Comparison of ENCODE assay signal across 21 cellular contexts in genomic region chr2:37782155-37782673, GRCh38.
DNase-seq lines count a peak whose midpoint lies in the region; ATAC-seq and TF ChIP-seq lines count a peak whose summit lies in the region.
"Had no signal": no experiment of that assay in that cellular context is flagged by ENCODE, and none has a peak within 500 bp of the region (broad histone marks: within the 10 kb centered on the region; RNA-seq: fewer than 3 reads in every experiment).

No MANE protein-coding gene starts in this region.

- H3K27me3 ChIP-seq in colonic mucosa: no peaks in the 10 kb centered on the region
- no peaks in the 10 kb centered on the region for H3K27me3 ChIP-seq in psoas muscle (ENCODE audit: insufficient read depth in 3 of 3, low read length in 2 of 3)
- H3K27me3 ChIP-seq in uterus: no peaks in the 10 kb centered on the region
- H3K27me3 ChIP-seq in testis: no peaks in the 10 kb centered on the region
- H3K27me3 ChIP-seq: BLaER1, breast epithelium, heart left ventricle, upper lobe of right lung had no signal

- peak in 1 of 4 donors; percentile 19 for ATAC-seq in psoas muscle
- ATAC-seq in natural killer cell: no peak
- ATAC-seq: activated CD4-positive, CD25-positive, alpha-beta regulatory T cell treated with anti-CD3 and anti-CD28 coated beads, Interleukin-2, amount 50 U/mL, for 24 hours; activated CD8-positive, alpha-beta T cell treated with anti-CD3 and anti-CD28 coated beads, Interleukin-2, amount 10 ng/mL, durations not matched to agents 7 days and 5 days had no signal

- peaks cover 0 to 2% of the 10 kb centered on the region in 2 donors for H3K27me3 Mint-ChIP-seq in natural killer cell (ENCODE audit: low read depth in 2 of 2)
- H3K27me3 Mint-ChIP-seq: stimulated activated naive CD8-positive, alpha-beta T cell treated with anti-CD3 and anti-CD28 coated beads, Interleukin-15, Interleukin-2, amounts not matched to agents 100 ng/mL and 50 ng/mL, for 24 hours had no signal

- no peak overlapping the region for H3K27ac Mint-ChIP-seq in natural killer cell
- H3K27ac Mint-ChIP-seq: activated CD8-positive, alpha-beta T cell treated with anti-CD3 and anti-CD28 coated beads, Interleukin-2, amount 10 ng/mL, durations not matched to agents 7 days and 5 days; stimulated activated naive CD8-positive, alpha-beta T cell treated with anti-CD3 and anti-CD28 coated beads, Interleukin-15, Interleukin-2, amounts not matched to agents 100 ng/mL and 50 ng/mL, for 24 hours had no signal

- H3K9ac ChIP-seq in colonic mucosa (ENCODE audit: low read depth in 2 of 2, low read length in 2 of 2): no peak overlapping the region
- H3K9ac ChIP-seq: BLaER1 had no signal

- H3K4me1 ChIP-seq in colonic mucosa (no peaks in the 10 kb centered on the region), psoas muscle (peaks cover 30% of the 10 kb centered on the region), uterus (peaks cover 0 to 4% of the 10 kb centered on the region in 2 donors), testis (no peaks in the 10 kb centered on the region)
- H3K4me1 ChIP-seq: BLaER1, breast epithelium had no signal

- TF ChIP-seq CTCF in colonic mucosa (IDR thresholded peaks at IDR 0.05) (no peak), psoas muscle (IDR thresholded peaks at IDR 0.05) (no peak), uterus (IDR thresholded peaks at IDR 0.05) (no peak), testis (IDR thresholded peaks at IDR 0.05) (no peak), natural killer cell (IDR thresholded peaks at IDR 0.05) (no peak)

- intact Hi-C loops in colonic mucosa (cut with DNase I) (no loop called here), psoas muscle (cut with DNase I) (no loop called here), uterus (cut with DNase I; ENCODE audit: low total_unique reads) (no loop called here), testis (cut with DNase I; ENCODE audit: low total_unique reads) (no loop called here), natural killer cell (cut with micrococcal nuclease) (no loop called here)

- 75 to 90% (median 82%) methylated on average over 8 of the region's 8 CpGs for WGBS in psoas muscle, 3 donors
- WGBS in testis, 2 donors: 92 to 97% methylated on average over 8 of the region's 8 CpGs

- H3K4me1 Mint-ChIP-seq in natural killer cell: no peaks in the 10 kb centered on the region

- H3K4me3 Mint-ChIP-seq in natural killer cell: no peak overlapping the region
- H3K4me3 Mint-ChIP-seq: activated CD8-positive, alpha-beta T cell treated with anti-CD3 and anti-CD28 coated beads, Interleukin-2, amount 10 ng/mL, durations not matched to agents 7 days and 5 days; neural crest cell; stimulated activated naive CD8-positive, alpha-beta T cell treated with anti-CD3 and anti-CD28 coated beads, Interleukin-15, Interleukin-2, amounts not matched to agents 100 ng/mL and 50 ng/mL, for 24 hours had no signal

- no peaks in the 10 kb centered on the region for H3K36me3 ChIP-seq in colonic mucosa
- no peaks in the 10 kb centered on the region for H3K36me3 ChIP-seq in psoas muscle (ENCODE audit: insufficient read depth in 1 of 2, low read depth in 1 of 2)
- no peaks in the 10 kb centered on the region for H3K36me3 ChIP-seq in uterus
- no peaks in the 10 kb centered on the region for H3K36me3 ChIP-seq in testis (ENCODE audit: low read depth, missing control alignments)
- H3K36me3 ChIP-seq: BLaER1, breast epithelium, heart left ventricle, upper lobe of right lung had no signal

- DNase-seq in NCI-H510A treated with DMSO at 0.1 percent for 48 hours (lab: John Stamatoyannopoulos, UW) (peak; percentile 16), NCI-H510A (lab: John Stamatoyannopoulos, UW) (no peak), colonic mucosa (no peak), psoas muscle (no peak), uterus (no peak), testis (no peak), natural killer cell (no peak), NCI-H446 treated with DMSO at 0.1 percent for 48 hours (lab: John Stamatoyannopoulos, UW) (no peak)
- DNase-seq: activated CD8-positive, alpha-beta T cell treated with anti-CD3 and anti-CD28 coated beads, Interleukin-2, amount 10 ng/mL, durations not matched to agents 7 days and 5 days; activated gamma-delta T cell treated with Interleukin-2 at 50 U/mL for 16 hours; GOT3; heart left ventricle; RPMI8226; stimulated activated CD4-positive, alpha-beta T cell treated with anti-CD3 and anti-CD28 coated beads, Interleukin-4, amount 100 ng/mL, for 24 hours; SW 1271; upper lobe of right lung had no signal

- H3K9me3 ChIP-seq in colonic mucosa (no peaks in the 10 kb centered on the region), psoas muscle (no peaks in the 10 kb centered on the region), uterus (no peaks in the 10 kb centered on the region), testis (no peaks in the 10 kb centered on the region)
- H3K9me3 ChIP-seq: breast epithelium, heart left ventricle, upper lobe of right lung had no signal

- no peak overlapping the region for H3K4me3 ChIP-seq in colonic mucosa
- H3K4me3 ChIP-seq in psoas muscle: no peak overlapping the region
- no peak overlapping the region for H3K4me3 ChIP-seq in uterus
- H3K4me3 ChIP-seq in testis: no peak overlapping the region
- H3K4me3 ChIP-seq: BLaER1, breast epithelium, heart left ventricle, upper lobe of right lung had no signal

- TF ChIP-seq POLR2A in uterus (IDR thresholded peaks at IDR 0.05) (no peak), testis (IDR thresholded peaks at IDR 0.05) (no peak)

- H3K36me3 Mint-ChIP-seq in natural killer cell: no peaks in the 10 kb centered on the region

- H3K27ac ChIP-seq in colonic mucosa (peak overlapping the region; percentile 49), psoas muscle (peak overlapping the region; percentile 73), uterus (peak overlapping the region; percentile 77), testis (no peak overlapping the region)
- H3K27ac ChIP-seq: BLaER1, breast epithelium, upper lobe of right lung had no signal

- H3K9me3 Mint-ChIP-seq in natural killer cell: peaks cover 2% of the 10 kb centered on the region in 2 donors

Comparison
In these comparisons a context has a peak if more than half of its experiments do, and no peak if none do; other contexts are left out.
1. H3K27ac ChIP-seq: peak in colonic mucosa (single experiment), psoas muscle (single experiment) and uterus (2 of 2); none in testis (0 of 2).